Comparison of ENCODE assay signal across 1 cellular context in genomic region chr5:113487411-113487778, GRCh38.
TF ChIP-seq lines count a peak whose summit lies in the region.

No MANE protein-coding gene starts in this region.

TF ChIP-seq in WTC11, 78 proteins besides CTCF, POLR2A, EP300 and RAD21 (continued from another document):
- TF ChIP-seq FOXP4 (CRISPR knock-in tag; IDR thresholded peaks at IDR 0.05) (no peak), STAT6 (CRISPR knock-in tag; conservative IDR thresholded peaks at IDR 0.05; ENCODE audit: low read depth) (no peak)
